25 cellular contexts compared by ENCODE assay signal in genomic region chr11:130649749-130650275, GRCh38.
DNase-seq lines count a peak whose midpoint lies in the region; ATAC-seq and TF ChIP-seq lines count a peak whose summit lies in the region.
"Had no signal": no experiment of that assay in that cellular context is flagged by ENCODE, and none has a peak within 500 bp of the region (broad histone marks: within the 10 kb centered on the region; RNA-seq: fewer than 3 reads in every experiment).

No MANE protein-coding gene starts in this region.

- H2BK120ac ChIP-seq in IMR-90 (ENCODE audit: low read depth, low read length) (no peak overlapping the region), trophoblast cell (ENCODE audit: insufficient read depth, low read length, poor library complexity) (no peak overlapping the region)

- no peak overlapping the region for H2AK5ac ChIP-seq in IMR-90 (ENCODE audit: low read depth, low read length)
- H2AK5ac ChIP-seq in trophoblast cell (ENCODE audit: low read length) = no peak overlapping the region

- TF ChIP-seq CTCF in IMR-90 (conservative IDR thresholded peaks at IDR 0.05; ENCODE audit: low read depth, low read length) (no peak), esophagus squamous epithelium (IDR thresholded peaks at IDR 0.05) (no peak), lower lobe of right lung (IDR thresholded peaks at IDR 0.05) (no peak), thoracic aorta (IDR thresholded peaks at IDR 0.05) (no peak)

- H2BK5ac ChIP-seq in IMR-90 (ENCODE audit: low read depth, low read length, poor library complexity, severe bottlenecking) (no peak overlapping the region), trophoblast cell (ENCODE audit: low read depth, low read length, poor library complexity) (no peak overlapping the region)

- H3K9me3 ChIP-seq in IMR-90 (ENCODE audit: control insufficient read depth, insufficient read depth, low read length) = no peaks in the 10 kb centered on the region
- H3K9me3 ChIP-seq in esophagus squamous epithelium = no peaks in the 10 kb centered on the region
- H3K9me3 ChIP-seq in lower lobe of right lung = no peaks in the 10 kb centered on the region
- no peaks in the 10 kb centered on the region for H3K9me3 ChIP-seq in thoracic aorta
- H3K9me3 ChIP-seq in trophoblast cell (ENCODE audit: insufficient read depth, low read depth, low read length) = no peaks in the 10 kb centered on the region

- H2AK9ac ChIP-seq in IMR-90 (replicated peaks; ENCODE audit: low read depth, low read length, poor library complexity) = no peak overlapping the region

- intact Hi-C loops in IMR-90 (cut with micrococcal nuclease) = loop anchor here (1.0 to 5.0 kb wide), 2 partner anchors 87 to 172 kb away; no protein-coding TSS in a partner anchor
- intact Hi-C loops in esophagus squamous epithelium (cut with DNase I) = no loop called here
- intact Hi-C loops in lower lobe of right lung (cut with DNase I) = no loop called here

- no CpG with 5 or more reads among the region's 5 CpGs for WGBS in IMR-90 (ENCODE audit: extremely low coverage in 2 of 2, insufficient read length in 1 of 2), 2 experiments
- 75 to 87% methylated on average over 5 of the region's 5 CpGs for WGBS in esophagus squamous epithelium, 2 donors
- WGBS in trophoblast cell (ENCODE audit: extremely low coverage, insufficient coverage, insufficient read length) = no CpG with 5 or more reads among the region's 5 CpGs

- H2AFZ ChIP-seq in IMR-90 (replicated peaks; ENCODE audit: low read length, poor library complexity) (no peak overlapping the region), trophoblast cell (ENCODE audit: insufficient read depth, low read length, poor library complexity) (no peak overlapping the region)
- H2AFZ ChIP-seq: GM23248 had no signal

- H2BK15ac ChIP-seq in IMR-90 (ENCODE audit: low read depth, low read length) = peak overlapping the region; percentile 15; the same call in 1 of the 3 replicates

- H3K9ac ChIP-seq in IMR-90 (ENCODE audit: low read depth, low read length) (no peak overlapping the region), trophoblast cell (ENCODE audit: low read length) (no peak overlapping the region)
- H3K9ac ChIP-seq: GM23248 had no signal

- H3K36me3 ChIP-seq in IMR-90 (ENCODE audit: control insufficient read depth, insufficient read depth, low read length) (no peaks in the 10 kb centered on the region), esophagus squamous epithelium (no peaks in the 10 kb centered on the region), lower lobe of right lung (no peaks in the 10 kb centered on the region), thoracic aorta (no peaks in the 10 kb centered on the region), trophoblast cell (ENCODE audit: control insufficient read depth in 1 of 2, insufficient read depth in 2 of 2, low read length in 2 of 2) (no peaks in the 10 kb centered on the region)

- H4K91ac ChIP-seq in IMR-90 (ENCODE audit: insufficient read depth, low read depth, low read length) (no peak overlapping the region), trophoblast cell (ENCODE audit: low read depth, low read length) (no peak overlapping the region)

- no peak for TF ChIP-seq RAD21 in IMR-90 (IDR thresholded peaks at IDR 0.05; ENCODE audit: low read length)

- BruUV-seq in IMR-90 (replicated peaks; lab: Mats Ljungman, UMichigan) = no TSS peak

- H2BK12ac ChIP-seq in trophoblast cell (ENCODE audit: low read length) = no peak overlapping the region

- no peak overlapping the region; the same call in 1 of the 2 replicates for H4K5ac ChIP-seq in IMR-90 (ENCODE audit: low read depth, low read length)

- CTCF ChIA-PET in IMR-90 (lab: Yijun Ruan, JAX) = interaction anchor here (0.9 kb wide), 1 partner anchor 13 kb away, joined by 3 read pairs; no protein-coding TSS in a partner anchor

- H4K12ac ChIP-seq in trophoblast cell (ENCODE audit: low read depth, low read length) = no peak overlapping the region

- H3K27ac ChIP-seq in IMR-90 (ENCODE audit: insufficient read depth, low read length) (no peak overlapping the region), esophagus squamous epithelium (peak overlapping the region in 3 of 4 donors; percentile 11 to 73 (median 69)), lower lobe of right lung (peak overlapping the region; percentile 66), thoracic aorta (peak overlapping the region; percentile 64 to 73), trophoblast cell (ENCODE audit: low read depth, low read length) (no peak overlapping the region)
- H3K27ac ChIP-seq: dorsolateral prefrontal cortex, GM23248, HL-60 had no signal

- no peak for TF ChIP-seq POLR2A in IMR-90 (IDR thresholded peaks at IDR 0.05; ENCODE audit: low read depth, low read length)
- no peak for TF ChIP-seq POLR2A in esophagus squamous epithelium (IDR thresholded peaks at IDR 0.05)

- H3K14ac ChIP-seq in IMR-90 (replicated peaks; ENCODE audit: low read depth, low read length) (no peak overlapping the region), trophoblast cell (ENCODE audit: low read length) (no peak overlapping the region)

- H3K79me2 ChIP-seq in trophoblast cell (ENCODE audit: control insufficient read depth, insufficient read depth, low read length, poor library complexity) = no peaks in the 10 kb centered on the region

- H3K4me2 ChIP-seq in IMR-90 (ENCODE audit: low read depth, low read length) (no peak overlapping the region), trophoblast cell (ENCODE audit: low read length) (no peak overlapping the region)

- no peak for ATAC-seq in IMR-90 (ENCODE audit: low read depth)
- ATAC-seq in lower lobe of right lung = no peak
- no peak for ATAC-seq in thoracic aorta (ENCODE audit: insufficient number of reproducible peaks, low FRiP score, low read depth)
- ATAC-seq in GM21576 (IDR thresholded peaks at IDR 0.05; ENCODE audit: unreplicated experiment) = no peak

- dilution Hi-C loops in IMR-90 (cut with HindIII; ENCODE audit: low sequenced_read_pairs, unreplicated experiment) = no loop called here

- H3K4me1 ChIP-seq in IMR-90 (ENCODE audit: control insufficient read depth, insufficient read depth, low read length) = peaks cover 34% of the 10 kb centered on the region
- H3K4me1 ChIP-seq in esophagus squamous epithelium = peaks cover 8 to 81% (median 31%) of the 10 kb centered on the region in 3 donors
- peaks cover 62% of the 10 kb centered on the region for H3K4me1 ChIP-seq in lower lobe of right lung
- H3K4me1 ChIP-seq in thoracic aorta (ENCODE audit: control insufficient read depth in 1 of 2, low read depth in 2 of 2) = peaks cover 52 to 86% of the 10 kb centered on the region in 2 donors
- H3K4me1 ChIP-seq in trophoblast cell (ENCODE audit: control insufficient read depth in 1 of 2, insufficient read depth in 2 of 2, low read length in 2 of 2) = peaks cover 0 to 1% of the 10 kb centered on the region in 2 experiments

- H3K4ac ChIP-seq in IMR-90 (ENCODE audit: low read depth, low read length) (no peak overlapping the region), trophoblast cell (ENCODE audit: low read depth, low read length) (no peak overlapping the region)

- H3K79me1 ChIP-seq in IMR-90 (ENCODE audit: low read depth in 1 of 2, low read length in 2 of 2) (no peaks in the 10 kb centered on the region), trophoblast cell (ENCODE audit: low read length) (no peaks in the 10 kb centered on the region)

- H2BK20ac ChIP-seq in IMR-90 (ENCODE audit: low read depth, low read length) = no peak overlapping the region; the same call in 1 of the 2 replicates

- no peak overlapping the region for H3K56ac ChIP-seq in IMR-90 (ENCODE audit: extremely low read depth, insufficient read depth, low read length)

- H3K18ac ChIP-seq in IMR-90 (ENCODE audit: low read depth, low read length) = peak overlapping the region; percentile 51; the same call in 1 of the 2 replicates
- H3K18ac ChIP-seq in trophoblast cell (ENCODE audit: low read length) = no peak overlapping the region

- H3K4me3 ChIP-seq in IMR-90 (ENCODE audit: insufficient read depth, low read depth, low read length) (no peak overlapping the region), esophagus squamous epithelium (no peak overlapping the region), lower lobe of right lung (no peak overlapping the region), thoracic aorta (no peak overlapping the region), trophoblast cell (ENCODE audit: low read depth, low read length) (no peak overlapping the region)
- H3K4me3 ChIP-seq: dorsolateral prefrontal cortex, GM23248 had no signal

- POLR2A ChIA-PET in IMR-90 (lab: Charles Lee; ENCODE audit: unreplicated experiment) = no interaction called here

- H3K23ac ChIP-seq in IMR-90 (ENCODE audit: low read depth, low read length) (no peak overlapping the region), trophoblast cell (ENCODE audit: low read length) (no peak overlapping the region)

- H3K27me3 ChIP-seq in IMR-90 (ENCODE audit: control insufficient read depth, insufficient read depth, low read length) (no peaks in the 10 kb centered on the region), esophagus squamous epithelium (no peaks in the 10 kb centered on the region), lower lobe of right lung (ENCODE audit: low read depth) (no peaks in the 10 kb centered on the region), thoracic aorta (replicated peaks; ENCODE audit: insufficient read depth) (no peaks in the 10 kb centered on the region), trophoblast cell (ENCODE audit: insufficient read depth, low read length) (no peaks in the 10 kb centered on the region)

- H4K8ac ChIP-seq in IMR-90 (ENCODE audit: low read depth in 2 of 2, low read length in 2 of 2) = 0 out of 4 replicates have a peak overlapping the region, but pooled peaks of 1 of the 2 experiments have one; percentile 12
- no peak overlapping the region for H4K8ac ChIP-seq in trophoblast cell (ENCODE audit: low read depth, low read length)

- in situ Hi-C loops in IMR-90 (cut with MboI; ENCODE audit: low sequenced_read_pairs) = no loop called here

- no peaks in the 10 kb centered on the region for H4K20me1 ChIP-seq in IMR-90 (ENCODE audit: insufficient read depth, low read length)

- peaks cover 22% of the 10 kb centered on the region for H3K9me1 ChIP-seq in IMR-90 (ENCODE audit: insufficient read depth, low read length)

- DNase-seq in IMR-90 (no peak), esophagus squamous epithelium (lab: John Stamatoyannopoulos, UW) (no peak), lower lobe of right lung (no peak), thoracic aorta (ENCODE audit: low spot score) (no peak), NK-92 (lab: John Stamatoyannopoulos, UW; ENCODE audit: unreplicated experiment) (no peak), T-helper 1 cell (no peak), trophoblast cell (no peak)
- DNase-seq: activated CD4-positive, alpha-beta T cell treated with anti-CD3 and anti-CD28 coated beads for 4 hours; activated CD8-positive, alpha-beta memory T cell treated with anti-CD3 and anti-CD28 coated beads for 24 hours; activated effector memory CD4-positive, alpha-beta T cell treated with Interleukin-2 at 50 U/mL for 16 hours; activated naive CD8-positive, alpha-beta T cell treated with anti-CD3 and anti-CD28 coated beads, Interleukin-2, amount 10 ng/mL, durations not matched to agents 7 days and 5 days; CD8-positive, alpha-beta memory T cell; dorsolateral prefrontal cortex; glutamatergic neuron; GM23248; HFFc6; kidney glomerular epithelial cell; naive B cell; NCI-H1417 treated with DMSO at 0.1 percent for 48 hours; NCI-H2107; NCI-H446; NCI-H774; stimulated activated CD4-positive, alpha-beta T cell treated with anti-CD3 and anti-CD28 coated beads, Interleukin-2, amount 100 ng/mL, for 24 hours had no signal

TF ChIP-seq in IMR-90, 13 proteins besides CTCF, POLR2A, EP300 and RAD21 (continues in another document):
- TF ChIP-seq RFX5 (IDR thresholded peaks at IDR 0.05; ENCODE audit: low read depth, low read length) = no peak

Comparison
In these comparisons a context has a peak if more than half of its experiments do, and no peak if none do; other contexts are left out.
1. H3K27ac ChIP-seq: peak in esophagus squamous epithelium (3 of 4), lower lobe of right lung (single experiment) and thoracic aorta (2 of 2); none in IMR-90 (single experiment) and trophoblast cell (single experiment).